Comparison of ENCODE assay signal across 25 cellular contexts in genomic region chr2:34291076-34291475, GRCh38.
DNase-seq lines count a peak whose midpoint lies in the region; ATAC-seq, FAIRE-seq and TF ChIP-seq lines count a peak whose summit lies in the region.
"Had no signal": no experiment of that assay in that cellular context is flagged by ENCODE, and none has a peak within 500 bp of the region (broad histone marks: within the 10 kb centered on the region; RNA-seq: fewer than 3 reads in every experiment).

No MANE protein-coding gene starts in this region.

- 0% methylated on average over 1 of the region's 1 CpG for WGBS in GM12878 (ENCODE audit: insufficient coverage, insufficient replicate concordance, low lambda C conversion rate, missing lambda C conversion rate)
- 82 to 83% methylated on average over 1 of the region's 1 CpG for WGBS in body of pancreas, 2 donors

- TF ChIP-seq CTCF in GM12878 (IDR thresholded peaks at IDR 0.05 in 2 of 3, conservative IDR thresholded peaks at IDR 0.05 in 1 of 3; ENCODE audit: control insufficient read depth in 2 of 3, extremely low read depth in 1 of 3, insufficient read depth in 1 of 3, low read depth in 3 of 3, low read length in 3 of 3): no peak
- no peak for TF ChIP-seq CTCF in body of pancreas (IDR thresholded peaks at IDR 0.05)

- no TSS peak for BruUV-seq in GM12878 (replicated peaks; lab: Mats Ljungman, UMichigan)

- SMC1A ChIA-PET in GM12878 (lab: Charles Lee; ENCODE audit: uncharacterized antibody, unreplicated experiment): no interaction called here

- in situ Hi-C loops in GM12878 (cut with MboI): no loop called here

- DNase-seq in GM12878 (ENCODE audit: low read depth, low spot score) (peak; percentile 35), GM19240 (ENCODE audit: insufficient read length, low spot score) (no peak), body of pancreas (no peak)
- no peak for DNase-seq in activated CD4-positive, alpha-beta memory T cell treated with anti-CD3 and anti-CD28 coated beads, Interleukin-2, amount 10 ng/mL, durations not matched to agents 7 days and 5 days
- DNase-seq: activated CD4-positive, alpha-beta T cell treated with anti-CD3 and anti-CD28 coated beads, Interleukin-2, amount 50 U/mL, for 4 hours; activated T-cell treated with anti-CD3 and anti-CD28 coated beads, Interleukin-2, amount 50 U/mL, for 24 hours; esophagus squamous epithelium; GDM1; heart right ventricle; NCI-H1105 treated with DMSO at 0.1 percent for 48 hours; NCI-H748 treated with DMSO at 0.1 percent for 48 hours; psoas muscle; spleen; trophoblast cell had no signal

- ATAC-seq in GM18870 (IDR thresholded peaks at IDR 0.05; ENCODE audit: unreplicated experiment) (peak; percentile 92), GM21390 (IDR thresholded peaks at IDR 0.05; ENCODE audit: unreplicated experiment) (peak; percentile 84), HG03097 (IDR thresholded peaks at IDR 0.05; ENCODE audit: low FRiP score, unreplicated experiment) (peak; percentile 67), GM12878 (peak; percentile 74), body of pancreas (no peak)
- no peak for ATAC-seq in activated T-helper 17 cell treated with anti-CD3 and anti-CD28 coated beads, Interleukin-2, amount 50 U/mL, for 72 hours (replicated peaks)
- ATAC-seq: activated naive CD4-positive, alpha-beta T cell treated with anti-CD3 and anti-CD28 coated beads, Interleukin-2, amount 50 U/mL, for 72 hours; heart right ventricle; psoas muscle; stimulated activated effector memory CD8-positive, alpha-beta T cell treated with anti-CD3 and anti-CD28 coated beads, Interleukin-12 subunit alpha, Interleukin-12 subunit beta, amount 100 ng/mL, for 72 hours had no signal

- no peaks in the 10 kb centered on the region; a peak in 1 of 4 replicates for H3K27me3 ChIP-seq in GM12878 (replicated peaks in 1 of 2; ENCODE audit: control insufficient read depth in 2 of 2, insufficient read depth in 2 of 2, low read length in 1 of 2)
- H3K27me3 ChIP-seq in body of pancreas: no peaks in the 10 kb centered on the region
- H3K27me3 ChIP-seq: breast epithelium, esophagus squamous epithelium, heart right ventricle, spleen had no signal

- TF ChIP-seq RAD21 in GM12878 (IDR thresholded peaks at IDR 0.05; ENCODE audit: insufficient read depth, low read depth, low read length): no peak

- no peaks in the 10 kb centered on the region for H4K20me1 ChIP-seq in GM12878 (ENCODE audit: control insufficient read depth, insufficient read depth)

- RAD21 ChIA-PET in GM12878 (lab: Charles Lee; ENCODE audit: unreplicated experiment): no interaction called here

- H3K27me3 Mint-ChIP-seq in activated T-helper 17 cell treated with anti-CD3 and anti-CD28 coated beads, Interleukin-2, amount 50 U/mL, for 72 hours: no peaks in the 10 kb centered on the region
- H3K27me3 Mint-ChIP-seq in activated CD4-positive, alpha-beta memory T cell treated with anti-CD3 and anti-CD28 coated beads, Interleukin-2, amount 10 ng/mL, durations not matched to agents 7 days and 5 days: no peaks in the 10 kb centered on the region
- H3K27me3 Mint-ChIP-seq: activated T-cell treated with anti-CD3 and anti-CD28 coated beads, Interleukin-2, amount 50 U/mL, for 24 hours; B cell; memory B cell had no signal

- H3K4me1 ChIP-seq in GM12878 (ENCODE audit: control insufficient read depth, insufficient read depth, low read length) (no peaks in the 10 kb centered on the region), body of pancreas (no peaks in the 10 kb centered on the region)
- H3K4me1 ChIP-seq: breast epithelium, esophagus squamous epithelium, heart right ventricle, psoas muscle, spleen had no signal

- CTCF ChIA-PET in GM12878 (lab: Yijun Ruan, JAX): interaction anchor here (1.5 kb wide), 1 partner anchor 449 kb away, joined by 3 read pairs; no protein-coding TSS in a partner anchor
- CTCF ChIA-PET in activated CD4-positive, alpha-beta memory T cell treated with anti-CD3 and anti-CD28 coated beads, Interleukin-2, amount 10 ng/mL, durations not matched to agents 7 days and 5 days (lab: Charles Lee): no interaction called here

- no peak overlapping the region for H3K27ac ChIP-seq in GM12878 (ENCODE audit: control insufficient read depth, insufficient read depth)
- H3K27ac ChIP-seq in body of pancreas: no peak overlapping the region
- H3K27ac ChIP-seq: breast epithelium, esophagus squamous epithelium, heart right ventricle, psoas muscle, spleen had no signal

- no peak overlapping the region for H2AFZ ChIP-seq in GM12878 (ENCODE audit: control insufficient read depth, low read depth, low read length)

- H3K9me3 ChIP-seq in GM12878 (replicated peaks; ENCODE audit: control insufficient read depth, insufficient read depth, low read length) (no peaks in the 10 kb centered on the region), body of pancreas (no peaks in the 10 kb centered on the region)
- H3K9me3 ChIP-seq: breast epithelium, esophagus squamous epithelium, heart right ventricle, psoas muscle had no signal

- H3K4me3 ChIP-seq in GM12878 (no peak overlapping the region), body of pancreas (no peak overlapping the region)
- H3K4me3 ChIP-seq: breast epithelium, esophagus squamous epithelium, heart right ventricle, psoas muscle, spleen had no signal

- no peak for TF ChIP-seq POLR2A in GM12878 (IDR thresholded peaks at IDR 0.05; ENCODE audit: low read depth, low read length)
- TF ChIP-seq POLR2A in body of pancreas (IDR thresholded peaks at IDR 0.05): no peak

- POLR2A ChIA-PET in GM12878 (lab: Charles Lee): no interaction called here
- POLR2A ChIA-PET in activated CD4-positive, alpha-beta memory T cell treated with anti-CD3 and anti-CD28 coated beads, Interleukin-2, amount 10 ng/mL, durations not matched to agents 7 days and 5 days (lab: Charles Lee): no interaction called here

- intact Hi-C loops in GM12878 (cut with micrococcal nuclease; ENCODE audit: unreplicated experiment) (no loop called here), body of pancreas (cut with DNase I) (no loop called here)

- H3K36me3 ChIP-seq in GM12878 (ENCODE audit: control insufficient read depth in 2 of 2, insufficient read depth in 2 of 2, low read length in 1 of 2): no peaks in the 10 kb centered on the region
- H3K36me3 ChIP-seq in body of pancreas (replicated peaks in 1 of 2; ENCODE audit: insufficient read depth in 1 of 2, low read depth in 2 of 2): no peaks in the 10 kb centered on the region
- H3K36me3 ChIP-seq: breast epithelium, esophagus squamous epithelium, heart right ventricle, spleen had no signal

- FAIRE-seq in GM12878 (lab: Jason Lieb, UNC): peak; percentile 76
- FAIRE-seq: keratinocyte had no signal

- no peak overlapping the region for H3K9ac ChIP-seq in GM12878 (ENCODE audit: control insufficient read depth, insufficient read depth, low read length)

- no peaks in the 10 kb centered on the region for H3K9me3 Mint-ChIP-seq in activated T-helper 17 cell treated with anti-CD3 and anti-CD28 coated beads, Interleukin-2, amount 50 U/mL, for 72 hours
- H3K9me3 Mint-ChIP-seq in activated CD4-positive, alpha-beta memory T cell treated with anti-CD3 and anti-CD28 coated beads, Interleukin-2, amount 10 ng/mL, durations not matched to agents 7 days and 5 days: no peaks in the 10 kb centered on the region
- H3K9me3 Mint-ChIP-seq: nephron had no signal

- no peaks in the 10 kb centered on the region for H3K79me2 ChIP-seq in GM12878 (ENCODE audit: control insufficient read depth, insufficient read depth, low read length)

- H3K4me1 Mint-ChIP-seq in activated T-helper 17 cell treated with anti-CD3 and anti-CD28 coated beads, Interleukin-2, amount 50 U/mL, for 72 hours: no peaks in the 10 kb centered on the region
- no peaks in the 10 kb centered on the region for H3K4me1 Mint-ChIP-seq in activated CD4-positive, alpha-beta memory T cell treated with anti-CD3 and anti-CD28 coated beads, Interleukin-2, amount 10 ng/mL, durations not matched to agents 7 days and 5 days
- H3K4me1 Mint-ChIP-seq: B cell; memory B cell; nephron; stimulated activated effector memory CD8-positive, alpha-beta T cell treated with anti-CD3 and anti-CD28 coated beads, Interleukin-12 subunit alpha, Interleukin-12 subunit beta, amount 100 ng/mL, for 72 hours had no signal

- no peak overlapping the region for H3K4me2 ChIP-seq in GM12878 (ENCODE audit: control insufficient read depth, insufficient read depth)

- H3K4me3 Mint-ChIP-seq in activated T-helper 17 cell treated with anti-CD3 and anti-CD28 coated beads, Interleukin-2, amount 50 U/mL, for 72 hours: no peak overlapping the region
- no peak overlapping the region for H3K4me3 Mint-ChIP-seq in activated CD4-positive, alpha-beta memory T cell treated with anti-CD3 and anti-CD28 coated beads, Interleukin-2, amount 10 ng/mL, durations not matched to agents 7 days and 5 days
- H3K4me3 Mint-ChIP-seq: activated T-cell treated with anti-CD3 and anti-CD28 coated beads, Interleukin-2, amount 50 U/mL, for 24 hours; B cell; memory B cell; nephron; stimulated activated effector memory CD8-positive, alpha-beta T cell treated with anti-CD3 and anti-CD28 coated beads, Interleukin-12 subunit alpha, Interleukin-12 subunit beta, amount 100 ng/mL, for 72 hours had no signal

- TF ChIP-seq EP300 in GM12878 (IDR thresholded peaks at IDR 0.05; ENCODE audit: borderline replicate concordance in 1 of 2, control insufficient read depth in 1 of 2, low read depth in 2 of 2, low read length in 2 of 2): no peak

- no peaks in the 10 kb centered on the region for H3K36me3 Mint-ChIP-seq in activated T-helper 17 cell treated with anti-CD3 and anti-CD28 coated beads, Interleukin-2, amount 50 U/mL, for 72 hours (ENCODE audit: low read depth)
- no peaks in the 10 kb centered on the region for H3K36me3 Mint-ChIP-seq in activated CD4-positive, alpha-beta memory T cell treated with anti-CD3 and anti-CD28 coated beads, Interleukin-2, amount 10 ng/mL, durations not matched to agents 7 days and 5 days (ENCODE audit: low read depth)
- H3K36me3 Mint-ChIP-seq: activated naive CD4-positive, alpha-beta T cell treated with anti-CD3 and anti-CD28 coated beads, Interleukin-2, amount 50 U/mL, for 72 hours; memory B cell; stimulated activated effector memory CD8-positive, alpha-beta T cell treated with anti-CD3 and anti-CD28 coated beads, Interleukin-12 subunit alpha, Interleukin-12 subunit beta, amount 100 ng/mL, for 72 hours had no signal

- H3K27ac Mint-ChIP-seq in activated T-helper 17 cell treated with anti-CD3 and anti-CD28 coated beads, Interleukin-2, amount 50 U/mL, for 72 hours: no peak overlapping the region
- H3K27ac Mint-ChIP-seq in activated CD4-positive, alpha-beta memory T cell treated with anti-CD3 and anti-CD28 coated beads, Interleukin-2, amount 10 ng/mL, durations not matched to agents 7 days and 5 days: no peak overlapping the region
- H3K27ac Mint-ChIP-seq: activated naive CD4-positive, alpha-beta T cell treated with anti-CD3 and anti-CD28 coated beads, Interleukin-2, amount 50 U/mL, for 72 hours; activated T-cell treated with anti-CD3 and anti-CD28 coated beads, Interleukin-2, amount 50 U/mL, for 24 hours; B cell; memory B cell; nephron; stimulated activated effector memory CD8-positive, alpha-beta T cell treated with anti-CD3 and anti-CD28 coated beads, Interleukin-12 subunit alpha, Interleukin-12 subunit beta, amount 100 ng/mL, for 72 hours had no signal

TF ChIP-seq in GM12878, 131 proteins besides CTCF, POLR2A, EP300 and RAD21 (continues in another document):
- peak; percentile 53 for TF ChIP-seq MEF2B (IDR thresholded peaks at IDR 0.05; ENCODE audit: partially characterized antibody, poor library complexity, severe bottlenecking)

Comparison
In these comparisons a context has a peak if more than half of its experiments do, and no peak if none do; other contexts are left out.
1. ATAC-seq: peak in GM18870 (single experiment), GM21390 (single experiment), HG03097 (single experiment) and GM12878 (single experiment); none in activated T-helper 17 cell treated with anti-CD3 and anti-CD28 coated beads, Interleukin-2, amount 50 U/mL, for 72 hours (single experiment) and body of pancreas (single experiment).